1 cellular context compared by ENCODE assay signal in the genomic region with DNA sequence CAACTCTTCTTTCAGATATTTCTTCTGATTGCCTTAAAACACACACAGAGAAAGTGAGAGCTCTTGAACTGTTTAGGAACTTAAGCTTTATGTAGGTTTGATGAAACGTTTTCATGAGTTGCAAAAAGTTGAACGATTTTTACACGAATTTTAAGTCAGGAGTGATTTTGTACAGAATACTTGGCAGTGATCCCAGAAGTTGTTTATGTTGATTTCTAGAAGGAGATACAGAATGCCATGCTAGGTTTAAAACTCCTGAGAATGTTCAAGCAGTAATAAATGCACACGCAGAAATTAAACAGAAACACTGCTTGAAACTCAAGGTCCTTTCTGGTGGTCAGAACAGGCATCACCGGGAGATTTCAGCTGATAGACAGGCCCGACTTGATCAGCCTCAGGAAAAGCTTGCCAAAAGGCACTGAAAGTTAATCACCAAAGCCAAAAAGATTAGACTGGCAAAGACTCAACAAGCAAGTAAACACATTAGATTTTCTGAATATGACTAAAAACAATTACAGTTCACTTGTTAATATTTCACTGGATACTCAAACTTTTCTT.
TF ChIP-seq lines count a peak whose summit lies in the region.

No MANE protein-coding gene starts in this region.

TF ChIP-seq in HCT116, 20 proteins besides CTCF, POLR2A, EP300 and RAD21:
- TF ChIP-seq CEBPB (IDR thresholded peaks at IDR 0.05; ENCODE audit: low read depth) = no peak
TF ChIP-seq in HCT116: peak in this region for 0.
